22 cellular contexts compared by ENCODE assay signal in genomic region chr5:35442916-35443639, GRCh38.
"Had no signal": no experiment of that assay in that cellular context is flagged by ENCODE, and none has a peak within 500 bp of the region (broad histone marks: within the 10 kb centered on the region; RNA-seq: fewer than 3 reads in every experiment).

No MANE protein-coding gene starts in this region.

- H3K27me3 ChIP-seq: breast epithelium, esophagus muscularis mucosa, hepatocyte, ovary, testis had no signal

- H3K27ac ChIP-seq: breast epithelium, esophagus muscularis mucosa, hepatocyte, ovary, psoas muscle, testis had no signal

- H3K36me3 ChIP-seq: breast epithelium, esophagus muscularis mucosa, ovary had no signal

- H3K4me3 ChIP-seq: breast epithelium, esophagus muscularis mucosa, hepatocyte, lung, ovary, psoas muscle, testis had no signal

- DNase-seq: activated CD4-positive, alpha-beta memory T cell treated with anti-CD3 and anti-CD28 coated beads, Interleukin-2, amount 10 ng/mL, durations not matched to agents 7 days and 5 days; activated CD4-positive, alpha-beta T cell treated with anti-CD3 and anti-CD28 coated beads for 48 hours; activated CD4-positive, CD25-positive, alpha-beta regulatory T cell; activated CD8-positive, alpha-beta memory T cell treated with anti-CD3 and anti-CD28 coated beads, Interleukin-2, amount 10 ng/mL, durations not matched to agents 7 days and 5 days; activated naive CD4-positive, alpha-beta T cell; activated naive CD8-positive, alpha-beta T cell treated with anti-CD3 and anti-CD28 coated beads for 36 hours; activated T-cell treated with anti-CD3 and anti-CD28 coated beads, Interleukin-2, amount 50 U/mL, for 1 hour; anterior cingulate cortex; effector CD8-positive, alpha-beta T cell; foreskin fibroblast; islet precursor cell; ovary; psoas muscle; right cardiac atrium; stimulated activated CD4-positive, alpha-beta T cell treated with anti-CD3 and anti-CD28 coated beads, Interleukin-4, amount 100 ng/mL, for 4 hours; T-cell; testis had no signal

- H3K9me3 ChIP-seq: ovary, psoas muscle, testis had no signal

- H3K4me1 ChIP-seq: breast epithelium, esophagus muscularis mucosa, psoas muscle, testis had no signal

- ATAC-seq: activated CD8-positive, alpha-beta memory T cell treated with anti-CD3 and anti-CD28 coated beads, Interleukin-2, amount 10 ng/mL, durations not matched to agents 7 days and 5 days; activated T-helper 17 cell treated with anti-CD3 and anti-CD28 coated beads, Interleukin-2, amount 50 U/mL, for 72 hours; psoas muscle; right cardiac atrium; T-cell had no signal
